1 cellular context compared by ENCODE assay signal in the genomic region with DNA sequence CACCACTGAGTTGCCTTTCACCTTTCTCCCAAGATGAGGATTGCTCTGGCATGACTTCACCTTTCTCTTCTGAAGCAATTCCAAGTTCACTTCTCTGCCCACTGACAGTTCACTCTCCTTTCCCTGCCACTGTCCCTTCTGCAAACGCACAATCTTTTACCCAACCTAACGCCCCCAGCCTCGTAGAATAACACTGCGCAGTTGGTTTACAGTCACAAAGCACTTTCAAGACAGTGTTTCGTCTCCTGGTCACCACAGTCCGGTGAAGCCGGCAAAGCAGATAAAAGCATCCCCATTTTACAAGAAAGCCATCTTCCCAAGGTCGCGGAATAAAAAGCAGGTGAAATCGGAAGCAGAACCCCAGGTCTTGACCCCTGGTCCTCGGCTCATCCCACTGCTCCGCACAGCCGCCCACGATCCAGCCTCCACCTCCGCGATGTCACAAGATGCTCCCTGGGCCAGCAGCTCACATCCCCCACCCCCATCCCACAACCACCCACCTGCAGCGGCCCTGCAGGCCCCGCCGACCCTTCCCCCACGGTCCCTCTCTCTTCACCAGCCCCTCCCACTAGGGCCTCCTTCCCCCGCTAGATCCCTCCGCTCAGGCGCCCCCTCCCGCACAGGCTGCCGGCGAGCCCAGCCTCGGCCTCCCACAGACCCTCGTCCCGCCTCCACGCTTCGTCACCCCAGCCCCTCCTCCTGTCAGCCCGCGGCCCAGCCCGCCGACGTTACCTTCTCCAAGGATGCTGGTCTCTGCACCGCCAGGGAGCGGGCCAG.
TF ChIP-seq lines count a peak whose summit lies in the region.

No MANE protein-coding gene starts in this region.

TF ChIP-seq in GM12878, 131 proteins besides CTCF, POLR2A, EP300 and RAD21 (continued from another document):
- TF ChIP-seq RUNX3 (IDR thresholded peaks at IDR 0.05; ENCODE audit: low read length) (peak; percentile 40; the same call in 1 of the 2 replicates), ZNF384 (IDR thresholded peaks at IDR 0.05; ENCODE audit: borderline replicate concordance, low read depth, low read length) (no peak), CBX5 (IDR thresholded peaks at IDR 0.05; ENCODE audit: low read depth) (no peak), CBFB (IDR thresholded peaks at IDR 0.05; ENCODE audit: low read depth) (no peak), TCF12 (IDR thresholded peaks at IDR 0.05; ENCODE audit: low read depth, low read length) (0 out of 2 replicates have a peak, but pooled peaks have one; percentile 23), PML (IDR thresholded peaks at IDR 0.05; ENCODE audit: low read length) (no peak), FOXK2 (IDR thresholded peaks at IDR 0.05) (no peak), CHD2 (IDR thresholded peaks at IDR 0.05; ENCODE audit: borderline replicate concordance, low read depth, low read length) (peak; percentile 60; the same call in 1 of the 2 replicates), HSF1 (IDR thresholded peaks at IDR 0.05; ENCODE audit: low read depth, low read length) (no peak), KLF5 (IDR thresholded peaks at IDR 0.05; ENCODE audit: partially characterized antibody) (no peak), MLLT1 (IDR thresholded peaks at IDR 0.05) (0 out of 2 replicates have a peak, but pooled peaks have one; percentile 23), JUNB (IDR thresholded peaks at IDR 0.05) (no peak), TCF3 (IDR thresholded peaks at IDR 0.05; ENCODE audit: borderline replicate concordance, insufficient read depth, low read depth, low read length) (0 out of 2 replicates have a peak, but pooled peaks have one; percentile 9), CEBPB (IDR thresholded peaks at IDR 0.05; ENCODE audit: borderline replicate concordance in 1 of 2, low read depth in 2 of 2, low read length in 2 of 2) (no peak), IRF3 (IDR thresholded peaks at IDR 0.05) (no peak), NR2F1 (conservative IDR thresholded peaks at IDR 0.05) (0 out of 2 replicates have a peak, but pooled peaks have one; percentile 41), ATF7 (IDR thresholded peaks at IDR 0.05; ENCODE audit: low read depth) (0 out of 2 replicates have a peak, but pooled peaks have one; percentile 12), NFIC (IDR thresholded peaks at IDR 0.05; ENCODE audit: low read depth, low read length) (no peak), ZNF217 (IDR thresholded peaks at IDR 0.05) (no peak), SP1 (IDR thresholded peaks at IDR 0.05; ENCODE audit: low read depth, low read length) (peak; percentile 15), BHLHE40 (IDR thresholded peaks at IDR 0.05; ENCODE audit: borderline replicate concordance in 1 of 2, low read depth in 2 of 2, low read length in 1 of 2) (no peak), RCOR1 (conservative IDR thresholded peaks at IDR 0.05; ENCODE audit: low read depth, low read length) (no peak), MTA2 (IDR thresholded peaks at IDR 0.05; ENCODE audit: low read depth) (no peak)
- TF ChIP-seq, protein P1, sequence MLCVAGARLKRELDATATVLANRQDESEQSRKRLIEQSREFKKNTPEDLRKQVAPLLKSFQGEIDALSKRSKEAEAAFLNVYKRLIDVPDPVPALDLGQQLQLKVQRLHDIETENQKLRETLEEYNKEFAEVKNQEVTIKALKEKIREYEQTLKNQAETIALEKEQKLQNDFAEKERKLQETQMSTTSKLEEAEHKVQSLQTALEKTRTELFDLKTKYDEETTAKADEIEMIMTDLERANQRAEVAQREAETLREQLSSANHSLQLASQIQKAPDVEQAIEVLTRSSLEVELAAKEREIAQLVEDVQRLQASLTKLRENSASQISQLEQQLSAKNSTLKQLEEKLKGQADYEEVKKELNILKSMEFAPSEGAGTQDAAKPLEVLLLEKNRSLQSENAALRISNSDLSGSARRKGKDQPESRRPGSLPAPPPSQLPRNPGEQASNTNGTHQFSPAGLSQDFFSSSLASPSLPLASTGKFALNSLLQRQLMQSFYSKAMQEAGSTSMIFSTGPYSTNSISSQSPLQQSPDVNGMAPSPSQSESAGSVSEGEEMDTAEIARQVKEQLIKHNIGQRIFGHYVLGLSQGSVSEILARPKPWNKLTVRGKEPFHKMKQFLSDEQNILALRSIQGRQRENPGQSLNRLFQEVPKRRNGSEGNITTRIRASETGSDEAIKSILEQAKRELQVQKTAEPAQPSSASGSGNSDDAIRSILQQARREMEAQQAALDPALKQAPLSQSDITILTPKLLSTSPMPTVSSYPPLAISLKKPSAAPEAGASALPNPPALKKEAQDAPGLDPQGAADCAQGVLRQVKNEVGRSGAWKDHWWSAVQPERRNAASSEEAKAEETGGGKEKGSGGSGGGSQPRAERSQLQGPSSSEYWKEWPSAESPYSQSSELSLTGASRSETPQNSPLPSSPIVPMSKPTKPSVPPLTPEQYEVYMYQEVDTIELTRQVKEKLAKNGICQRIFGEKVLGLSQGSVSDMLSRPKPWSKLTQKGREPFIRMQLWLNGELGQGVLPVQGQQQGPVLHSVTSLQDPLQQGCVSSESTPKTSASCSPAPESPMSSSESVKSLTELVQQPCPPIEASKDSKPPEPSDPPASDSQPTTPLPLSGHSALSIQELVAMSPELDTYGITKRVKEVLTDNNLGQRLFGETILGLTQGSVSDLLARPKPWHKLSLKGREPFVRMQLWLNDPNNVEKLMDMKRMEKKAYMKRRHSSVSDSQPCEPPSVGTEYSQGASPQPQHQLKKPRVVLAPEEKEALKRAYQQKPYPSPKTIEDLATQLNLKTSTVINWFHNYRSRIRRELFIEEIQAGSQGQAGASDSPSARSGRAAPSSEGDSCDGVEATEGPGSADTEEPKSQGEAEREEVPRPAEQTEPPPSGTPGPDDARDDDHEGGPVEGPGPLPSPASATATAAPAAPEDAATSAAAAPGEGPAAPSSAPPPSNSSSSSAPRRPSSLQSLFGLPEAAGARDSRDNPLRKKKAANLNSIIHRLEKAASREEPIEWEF (IDR thresholded peaks at IDR 0.05; ENCODE audit: insufficient replicate concordance, low read depth, low read length) = no peak
- TF ChIP-seq, protein P2, sequence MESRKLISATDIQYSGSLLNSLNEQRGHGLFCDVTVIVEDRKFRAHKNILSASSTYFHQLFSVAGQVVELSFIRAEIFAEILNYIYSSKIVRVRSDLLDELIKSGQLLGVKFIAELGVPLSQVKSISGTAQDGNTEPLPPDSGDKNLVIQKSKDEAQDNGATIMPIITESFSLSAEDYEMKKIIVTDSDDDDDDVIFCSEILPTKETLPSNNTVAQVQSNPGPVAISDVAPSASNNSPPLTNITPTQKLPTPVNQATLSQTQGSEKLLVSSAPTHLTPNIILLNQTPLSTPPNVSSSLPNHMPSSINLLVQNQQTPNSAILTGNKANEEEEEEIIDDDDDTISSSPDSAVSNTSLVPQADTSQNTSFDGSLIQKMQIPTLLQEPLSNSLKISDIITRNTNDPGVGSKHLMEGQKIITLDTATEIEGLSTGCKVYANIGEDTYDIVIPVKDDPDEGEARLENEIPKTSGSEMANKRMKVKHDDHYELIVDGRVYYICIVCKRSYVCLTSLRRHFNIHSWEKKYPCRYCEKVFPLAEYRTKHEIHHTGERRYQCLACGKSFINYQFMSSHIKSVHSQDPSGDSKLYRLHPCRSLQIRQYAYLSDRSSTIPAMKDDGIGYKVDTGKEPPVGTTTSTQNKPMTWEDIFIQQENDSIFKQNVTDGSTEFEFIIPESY (IDR thresholded peaks at IDR 0.05) = no peak
- TF ChIP-seq, protein P3, sequence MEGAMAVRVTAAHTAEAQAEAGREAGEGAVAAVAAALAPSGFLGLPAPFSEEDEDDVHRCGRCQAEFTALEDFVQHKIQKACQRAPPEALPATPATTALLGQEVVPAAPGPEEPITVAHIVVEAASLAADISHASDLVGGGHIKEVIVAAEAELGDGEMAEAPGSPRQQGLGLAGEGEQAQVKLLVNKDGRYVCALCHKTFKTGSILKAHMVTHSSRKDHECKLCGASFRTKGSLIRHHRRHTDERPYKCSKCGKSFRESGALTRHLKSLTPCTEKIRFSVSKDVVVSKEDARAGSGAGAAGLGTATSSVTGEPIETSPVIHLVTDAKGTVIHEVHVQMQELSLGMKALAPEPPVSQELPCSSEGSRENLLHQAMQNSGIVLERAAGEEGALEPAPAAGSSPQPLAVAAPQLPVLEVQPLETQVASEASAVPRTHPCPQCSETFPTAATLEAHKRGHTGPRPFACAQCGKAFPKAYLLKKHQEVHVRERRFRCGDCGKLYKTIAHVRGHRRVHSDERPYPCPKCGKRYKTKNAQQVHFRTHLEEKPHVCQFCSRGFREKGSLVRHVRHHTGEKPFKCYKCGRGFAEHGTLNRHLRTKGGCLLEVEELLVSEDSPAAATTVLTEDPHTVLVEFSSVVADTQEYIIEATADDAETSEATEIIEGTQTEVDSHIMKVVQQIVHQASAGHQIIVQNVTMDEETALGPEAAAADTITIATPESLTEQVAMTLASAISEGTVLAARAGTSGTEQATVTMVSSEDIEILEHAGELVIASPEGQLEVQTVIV (IDR thresholded peaks at IDR 0.05; ENCODE audit: borderline replicate concordance, partially characterized antibody) = no peak
TF ChIP-seq in GM12878: peak in this region for 11.
